Comparison of ENCODE assay signal across 23 cellular contexts in the genomic region with DNA sequence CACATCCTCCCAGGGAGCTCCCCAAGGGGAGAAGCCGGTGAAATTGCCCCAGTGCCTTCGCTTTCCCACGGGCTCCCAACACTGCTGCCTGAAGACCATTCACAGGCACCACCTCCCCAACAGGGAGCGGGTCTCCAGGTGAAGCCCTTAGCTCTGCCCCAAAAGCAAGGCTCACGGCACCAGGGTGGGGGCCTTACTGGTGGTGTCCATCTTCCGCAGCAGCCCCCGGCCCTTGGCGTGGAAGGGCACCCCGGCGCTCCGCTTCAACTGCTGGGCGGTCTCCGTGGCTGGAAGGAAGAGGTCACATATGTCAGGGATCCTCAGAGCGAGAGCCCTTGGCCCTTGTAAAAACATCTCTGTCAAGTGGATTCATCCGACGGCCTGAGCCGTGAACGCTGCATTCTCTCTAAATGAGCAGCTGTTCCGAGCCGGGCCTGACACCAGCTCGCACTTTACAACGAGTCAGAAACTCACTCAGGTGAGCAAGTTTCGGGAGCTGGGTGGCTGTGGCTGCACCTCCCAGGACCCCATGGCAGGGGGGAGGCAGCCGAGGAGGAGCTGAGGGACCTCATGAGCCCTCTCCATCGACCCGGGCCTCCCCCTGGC.
"Had no signal": no experiment of that assay in that cellular context is flagged by ENCODE, and none has a peak within 500 bp of the region (broad histone marks: within the 10 kb centered on the region; RNA-seq: fewer than 3 reads in every experiment).

No MANE protein-coding gene starts in this region.

- H3K4me2 ChIP-seq: SK-N-SH, smooth muscle cell had no signal

- H3K27ac ChIP-seq: lower lobe of right lung, sigmoid colon, testis had no signal

- H3K27me3 Mint-ChIP-seq: activated CD4-positive, alpha-beta T cell treated with anti-CD3 and anti-CD28 coated beads, Interleukin-2, amount 10 ng/mL, durations not matched to agents 24 days and 14 days; activated naive CD8-positive, alpha-beta T cell treated with anti-CD3 and anti-CD28 coated beads, Interleukin-2, amount 50 U/mL, for 24 hours; naive thymus-derived CD8-positive, alpha-beta T cell had no signal

- H3K4me3 ChIP-seq: lower lobe of right lung, sigmoid colon, smooth muscle cell, testis had no signal

- H3K9me3 ChIP-seq: lower lobe of right lung, sigmoid colon, SK-N-SH, testis had no signal

- H3K4me1 ChIP-seq: lower lobe of right lung had no signal

- ATAC-seq: activated naive CD8-positive, alpha-beta T cell treated with anti-CD3 and anti-CD28 coated beads, Interleukin-2, amount 50 U/mL, for 24 hours; lower lobe of right lung; naive thymus-derived CD8-positive, alpha-beta T cell had no signal

- DNase-seq: activated CD4-positive, alpha-beta T cell treated with anti-CD3 and anti-CD28 coated beads, Interleukin-2, amount 10 ng/mL, durations not matched to agents 24 days and 14 days; activated CD8-positive, alpha-beta memory T cell treated with anti-CD3 and anti-CD28 coated beads, Interleukin-2, amount 50 U/mL, for 4 hours; activated gamma-delta T cell; activated naive CD4-positive, alpha-beta T cell treated with anti-CD3 and anti-CD28 coated beads, Interleukin-2, amount 50 U/mL, for 16 hours; activated naive CD8-positive, alpha-beta T cell treated with anti-CD3 and anti-CD28 coated beads, Interleukin-2, amount 50 U/mL, for 24 hours; activated T-cell treated with anti-CD3 and anti-CD28 coated beads, Interleukin-2, amount 50 U/mL, for 48 hours; dermis blood vessel endothelial cell; effector CD8-positive, alpha-beta T cell; erythroblast; foreskin fibroblast; kidney; lower lobe of right lung; naive thymus-derived CD8-positive, alpha-beta T cell; nucleus accumbens; retina; sigmoid colon; stimulated activated CD4-positive, alpha-beta T cell treated with anti-CD3 and anti-CD28 coated beads, Interleukin-2, amount 100 ng/mL, for 48 hours; stimulated activated naive CD4-positive, alpha-beta T cell; testis; trophoblast cell had no signal

- H3K9ac ChIP-seq: SK-N-SH had no signal

- H3K4me3 Mint-ChIP-seq: activated CD4-positive, alpha-beta T cell treated with anti-CD3 and anti-CD28 coated beads, Interleukin-2, amount 10 ng/mL, durations not matched to agents 24 days and 14 days; activated naive CD8-positive, alpha-beta T cell treated with anti-CD3 and anti-CD28 coated beads, Interleukin-2, amount 50 U/mL, for 24 hours; mesothelial cell of epicardium; naive thymus-derived CD8-positive, alpha-beta T cell had no signal

- H3K27me3 ChIP-seq: sigmoid colon, testis had no signal

- H3K9me3 Mint-ChIP-seq: activated CD4-positive, alpha-beta T cell treated with anti-CD3 and anti-CD28 coated beads, Interleukin-2, amount 10 ng/mL, durations not matched to agents 24 days and 14 days; activated naive CD8-positive, alpha-beta T cell treated with anti-CD3 and anti-CD28 coated beads, Interleukin-2, amount 50 U/mL, for 24 hours; mesothelial cell of epicardium; naive thymus-derived CD8-positive, alpha-beta T cell had no signal

- H3K4me1 Mint-ChIP-seq: activated CD4-positive, alpha-beta T cell treated with anti-CD3 and anti-CD28 coated beads, Interleukin-2, amount 10 ng/mL, durations not matched to agents 24 days and 14 days; mesothelial cell of epicardium had no signal

- H3K27ac Mint-ChIP-seq: activated CD4-positive, alpha-beta T cell treated with anti-CD3 and anti-CD28 coated beads, Interleukin-2, amount 10 ng/mL, durations not matched to agents 24 days and 14 days; activated naive CD8-positive, alpha-beta T cell treated with anti-CD3 and anti-CD28 coated beads, Interleukin-2, amount 50 U/mL, for 24 hours; mesothelial cell of epicardium had no signal

- FAIRE-seq: kidney had no signal
